11 cellular contexts compared by ENCODE assay signal in the genomic region with DNA sequence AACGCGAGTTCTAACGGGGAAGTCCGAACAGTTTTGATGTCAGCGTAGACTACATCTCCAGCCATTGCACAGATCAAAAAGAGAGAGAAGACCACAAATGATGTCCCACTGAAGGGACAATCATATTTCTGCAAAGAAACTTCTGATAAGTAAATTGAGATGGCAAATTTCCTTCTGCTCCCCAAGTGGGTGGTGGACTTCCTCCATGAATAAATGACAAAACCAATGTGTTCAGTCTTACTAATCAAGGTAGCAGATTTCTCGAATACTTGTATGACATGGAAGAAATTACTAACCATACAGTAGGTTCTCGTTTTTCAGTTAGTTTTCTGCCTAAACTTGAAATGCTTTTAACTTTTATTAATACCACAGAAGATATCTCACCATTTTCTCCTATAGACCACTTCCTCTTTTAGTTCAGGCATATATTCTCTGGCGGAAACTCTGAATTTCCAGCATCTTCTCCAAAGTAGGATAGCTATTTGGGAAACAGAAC. TPM values are rescaled to one million over a fixed set of nuclear protein-coding genes. Genes with fewer than 3 reads are reported as not detected.
DNase-seq lines count a peak whose midpoint lies in the region; ATAC-seq and TF ChIP-seq lines count a peak whose summit lies in the region.
"Had no signal": no experiment of that assay in that cellular context is flagged by ENCODE, and none has a peak within 500 bp of the region (broad histone marks: within the 10 kb centered on the region; RNA-seq: fewer than 3 reads in every experiment).

A gene (minus strand): TSS at position 132 of the 496 bp plus-strand sequence.

- H3K36me3 ChIP-seq in CD4-positive, CD25-positive, alpha-beta regulatory T cell (ENCODE audit: control insufficient read depth, insufficient read depth, low read length), result no peaks in the 10 kb centered on the region

- peak within 1 kb of the TSS; percentile 20 for H3K4me3 ChIP-seq in CD4-positive, CD25-positive, alpha-beta regulatory T cell (ENCODE audit: low read depth, low read length)

- no peak within 1 kb of the TSS for H3K27ac ChIP-seq in CD4-positive, CD25-positive, alpha-beta regulatory T cell (ENCODE audit: insufficient read depth, low read length, poor library complexity, severe bottlenecking)

- peak; percentile 55 for TF ChIP-seq POLR2A in GM19193 (IDR thresholded peaks at IDR 0.05; ENCODE audit: extremely low read depth, insufficient read depth, insufficient read length)

- H3K27me3 Mint-ChIP-seq in CD4-positive, CD25-positive, alpha-beta regulatory T cell, result peaks cover 21% of the 10 kb centered on the region
- H3K27me3 Mint-ChIP-seq in activated naive CD8-positive, alpha-beta T cell, result no peaks in the 10 kb centered on the region

- H3K9me3 Mint-ChIP-seq in CD4-positive, CD25-positive, alpha-beta regulatory T cell, result no peaks in the 10 kb centered on the region
- H3K9me3 Mint-ChIP-seq in activated naive CD8-positive, alpha-beta T cell (ENCODE audit: low read depth), result peaks cover 4% of the 10 kb centered on the region

- H3K36me3 Mint-ChIP-seq in CD4-positive, CD25-positive, alpha-beta regulatory T cell, result no peaks in the 10 kb centered on the region
- H3K36me3 Mint-ChIP-seq in activated naive CD8-positive, alpha-beta T cell, result no peaks in the 10 kb centered on the region

- in situ Hi-C loops in KBM-7 (cut with MboI; ENCODE audit: low pct_unique_long_range_greater_than_20kb, low sequenced_read_pairs), result no loop called here

- no peaks in the 10 kb centered on the region for H3K9me3 ChIP-seq in CD4-positive, CD25-positive, alpha-beta regulatory T cell (ENCODE audit: control insufficient read depth in 2 of 2, low read length in 2 of 2)

- peaks cover 17% of the 10 kb centered on the region for H3K4me1 ChIP-seq in CD4-positive, CD25-positive, alpha-beta regulatory T cell (ENCODE audit: control insufficient read depth, insufficient read depth, low read length, poor library complexity, severe bottlenecking)

- peak within 1 kb of the TSS in 2 of 4 donors; percentile 17 to 21 for H3K4me3 Mint-ChIP-seq in CD4-positive, CD25-positive, alpha-beta regulatory T cell
- H3K4me3 Mint-ChIP-seq in activated naive CD8-positive, alpha-beta T cell, result peak within 1 kb of the TSS; percentile 80

- H3K4me1 Mint-ChIP-seq in CD4-positive, CD25-positive, alpha-beta regulatory T cell, result peaks cover 15 to 37% (median 27%) of the 10 kb centered on the region in 4 donors
- peaks cover 54% of the 10 kb centered on the region for H3K4me1 Mint-ChIP-seq in activated naive CD8-positive, alpha-beta T cell (ENCODE audit: low read depth)

- ATAC-seq in CD4-positive, CD25-positive, alpha-beta regulatory T cell (ENCODE audit: low read depth in 2 of 2), result no peak
- ATAC-seq in HG02981 (IDR thresholded peaks at IDR 0.05; ENCODE audit: unreplicated experiment), result no peak

- no peak for DNase-seq in CD4-positive, CD25-positive, alpha-beta regulatory T cell
- peak; percentile 86 for DNase-seq in KBM-7
- no peak for DNase-seq in GDM1 (lab: John Stamatoyannopoulos, UW)
- DNase-seq in T-helper 9 cell, result no peak
- DNase-seq in HPDE6-E6E7 (ENCODE audit: extremely low spot score), result no peak
- DNase-seq: Calu3; NCI-H524; stimulated activated CD4-positive, alpha-beta T cell treated with anti-CD3 and anti-CD28 coated beads, Interleukin-4, amount 100 ng/mL, for 24 hours had no signal

- H3K27me3 ChIP-seq in CD4-positive, CD25-positive, alpha-beta regulatory T cell (ENCODE audit: control insufficient read depth, insufficient read depth, low read length), result no peaks in the 10 kb centered on the region

- H3K27ac Mint-ChIP-seq in CD4-positive, CD25-positive, alpha-beta regulatory T cell, result peak within 1 kb of the TSS in 2 of 3 donors; percentile 23 to 75
- peak within 1 kb of the TSS; percentile 88 for H3K27ac Mint-ChIP-seq in activated naive CD8-positive, alpha-beta T cell

RNA-seq across cellular contexts. Expression of the gene that starts here (rescaled TPM):
- 0.84 TPM for total RNA-seq in CD4-positive, CD25-positive, alpha-beta regulatory T cell
- polyA plus RNA-seq in CD4-positive, CD25-positive, alpha-beta regulatory T cell, result not detected
- total RNA-seq: Calu3 had no signal
